Comparison of ENCODE assay signal across 20 cellular contexts in genomic region chr10:51214897-51215227, GRCh38.
DNase-seq lines count a peak whose midpoint lies in the region; ATAC-seq and TF ChIP-seq lines count a peak whose summit lies in the region.
"Had no signal": no experiment of that assay in that cellular context is flagged by ENCODE, and none has a peak within 500 bp of the region (broad histone marks: within the 10 kb centered on the region; RNA-seq: fewer than 3 reads in every experiment).

No MANE protein-coding gene starts in this region.

- peak overlapping the region; percentile 1; the same call in 1 of the 2 replicates for H3K27ac Mint-ChIP-seq in WTC11

- POLR2A ChIA-PET in WTC11 (lab: Charles Lee), result no interaction called here

- H3K36me3 Mint-ChIP-seq in WTC11, result peaks cover 7% of the 10 kb centered on the region; the same call in 1 of the 2 replicates

- CTCF ChIA-PET in WTC11 (lab: Charles Lee), result interaction anchor here (1.1 kb wide), 1 partner anchor 174 kb away, joined by 4 read pairs; no protein-coding TSS in a partner anchor

- H3K4me3 ChIP-seq in psoas muscle, result no peak overlapping the region
- H3K4me3 ChIP-seq: MG63, SK-N-MC had no signal

- peaks cover 44% of the 10 kb centered on the region for H3K4me1 Mint-ChIP-seq in WTC11

- intact Hi-C loops in left ventricle myocardium superior (cut with micrococcal nuclease), result no loop called here
- intact Hi-C loops in psoas muscle (cut with DNase I), result no loop called here

- peaks cover 7% of the 10 kb centered on the region; the same call in 1 of the 2 replicates for H3K9me3 Mint-ChIP-seq in WTC11

- DNase-seq in NCI-H1417 treated with DMSO at 0.1 percent for 48 hours (lab: John Stamatoyannopoulos, UW) (peak; percentile 52), NCI-H1417 (lab: John Stamatoyannopoulos, UW) (no peak), WTC11 (ENCODE audit: low spot score) (no peak), left ventricle myocardium superior (no peak), psoas muscle (no peak), NCI-H748 treated with DMSO at 0.1 percent for 48 hours (lab: John Stamatoyannopoulos, UW) (no peak), omental fat pad (ENCODE audit: low spot score) (no peak)
- DNase-seq: AML-193; Kasumi-1; NCI-H1048; NCI-H2081 treated with DMSO at 0.1 percent for 48 hours; NCI-H446 treated with DMSO at 0.1 percent for 48 hours; NK-92 treated with Interleukin-12 subunit alpha and Interleukin-12 subunit beta, amount 100 ng/mL, for 24 hours; SHP77 had no signal

- H3K27me3 Mint-ChIP-seq in WTC11 (ENCODE audit: low read depth), result no peaks in the 10 kb centered on the region

- TF ChIP-seq CTCF in WTC11 (IDR thresholded peaks at IDR 0.05) (no peak), psoas muscle (IDR thresholded peaks at IDR 0.05) (no peak), omental fat pad (IDR thresholded peaks at IDR 0.05) (no peak)

- H3K4me3 Mint-ChIP-seq in WTC11, result no peak overlapping the region

- H3K4me1 ChIP-seq in psoas muscle, result peaks cover 7% of the 10 kb centered on the region

- H3K27ac ChIP-seq in psoas muscle, result peak overlapping the region; percentile 2
- H3K27ac ChIP-seq: 22Rv1, C4-2B, HL-60, SK-N-MC had no signal

- 39 to 58% (median 39%) methylated on average over 5 of the region's 5 CpGs for WGBS in psoas muscle, 3 donors

- ATAC-seq in WTC11 (no peak), left ventricle myocardium superior (peak; percentile 11), psoas muscle (peak in 2 of 4 donors; percentile 16 to 22), GM21447 (IDR thresholded peaks at IDR 0.05; ENCODE audit: unreplicated experiment) (no peak), omental fat pad (ENCODE audit: low FRiP score) (no peak)

- H3K27me3 ChIP-seq in psoas muscle (ENCODE audit: insufficient read depth in 3 of 3, low read length in 2 of 3), result no peaks in the 10 kb centered on the region
- H3K27me3 ChIP-seq: MG63 had no signal

- no peaks in the 10 kb centered on the region for H3K36me3 ChIP-seq in psoas muscle (ENCODE audit: insufficient read depth in 1 of 2, low read depth in 1 of 2)
- H3K36me3 ChIP-seq: MG63 had no signal

- H3K9me3 ChIP-seq in psoas muscle, result no peaks in the 10 kb centered on the region
- H3K9me3 ChIP-seq: MG63 had no signal

TF ChIP-seq in WTC11, 78 proteins besides CTCF, POLR2A, EP300 and RAD21:
- TF ChIP-seq GTF2I (CRISPR knock-in tag; conservative IDR thresholded peaks at IDR 0.05), result no peak
- no peak for TF ChIP-seq PREB (CRISPR knock-in tag; IDR thresholded peaks at IDR 0.05; ENCODE audit: borderline replicate concordance)
- no peak for TF ChIP-seq ZNF423 (CRISPR knock-in tag; IDR thresholded peaks at IDR 0.05)
- TF ChIP-seq CBFB (CRISPR knock-in tag; IDR thresholded peaks at IDR 0.05; ENCODE audit: low read depth), result no peak
- no peak for TF ChIP-seq SMAD3 (CRISPR knock-in tag; IDR thresholded peaks at IDR 0.05; ENCODE audit: borderline replicate concordance)
